ENCODE assay signal across 20 cellular contexts in the genomic region with DNA sequence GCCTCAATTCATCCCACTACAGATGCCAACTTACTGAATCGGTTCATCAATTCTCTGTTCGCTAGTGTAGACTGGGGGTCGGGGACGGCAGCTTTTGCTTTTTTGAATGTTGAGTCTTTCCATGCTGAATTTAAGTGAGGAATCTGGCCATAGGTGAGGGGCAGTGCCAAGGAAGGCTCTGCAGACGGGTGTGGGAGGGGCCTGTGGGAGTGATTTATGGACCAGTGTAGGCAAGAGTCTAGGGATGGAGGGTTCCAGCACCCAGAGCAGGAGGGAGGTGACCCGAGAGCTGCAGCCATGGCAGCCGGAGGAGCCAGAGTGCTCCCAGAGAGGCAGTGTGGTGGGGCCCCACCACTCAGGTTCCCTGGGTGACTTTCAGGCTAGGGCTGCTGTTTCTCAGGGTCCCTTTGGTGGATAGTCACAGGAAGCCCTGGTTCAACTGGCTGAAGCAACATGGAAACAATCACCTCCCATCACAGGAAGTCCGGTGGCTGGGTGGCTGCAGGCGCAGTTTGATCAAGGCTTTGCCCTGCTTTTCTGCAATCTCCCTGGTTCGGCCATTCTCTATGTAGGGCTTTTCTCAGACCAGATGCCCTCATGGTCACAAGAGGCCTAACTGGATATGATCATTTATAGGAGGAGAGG. TPM values are rescaled to one million over a fixed set of nuclear protein-coding genes. Genes with fewer than 3 reads are reported as not detected.
"Had no signal": no experiment of that assay in that cellular context is flagged by ENCODE, and none has a peak within 500 bp of the region (broad histone marks: within the 10 kb centered on the region; RNA-seq: fewer than 3 reads in every experiment).

No MANE protein-coding gene starts in this region.

- H3K4me3 ChIP-seq: pancreas, thyroid gland had no signal

- H3K9me3 Mint-ChIP-seq: activated naive CD4-positive, alpha-beta T cell treated with anti-CD3 and anti-CD28 coated beads, Interleukin-2, amount 50 U/mL, for 24 hours had no signal

- H3K27ac ChIP-seq: pancreas, thyroid gland had no signal

- FAIRE-seq: pancreas had no signal

- DNase-seq: activated CD4-positive, alpha-beta T cell treated with anti-CD3 and anti-CD28 coated beads, Interleukin-2, amount 50 U/mL, for 48 hours; activated CD4-positive, CD25-positive, alpha-beta regulatory T cell treated with anti-CD3 and anti-CD28 coated beads, Interleukin-2, amount 50 U/mL, for 72 hours; activated CD8-positive, alpha-beta memory T cell treated with anti-CD3 and anti-CD28 coated beads, Interleukin-2, amount 10 ng/mL, durations not matched to agents 7 days and 5 days; activated effector memory CD4-positive, alpha-beta T cell treated with Interleukin-2 at 50 U/mL for 16 hours; activated T-cell treated with anti-CD3 and anti-CD28 coated beads, Interleukin-2, amount 50 U/mL, for 24 hours; amniotic stem cell; effector memory CD4-positive, alpha-beta T cell; erythroblast; hypothalamus; left colon; mammary epithelial cell; stimulated activated CD4-positive, alpha-beta T cell treated with anti-CD3 and anti-CD28 coated beads, Interleukin-15, amount 100 ng/mL, for 24 hours; stimulated activated CD4-positive, alpha-beta T cell treated with anti-CD3 and anti-CD28 coated beads, Interleukin-4, amount 100 ng/mL, for 24 hours; SW 1271; thyroid gland had no signal

- ATAC-seq: activated CD8-positive, alpha-beta memory T cell treated with anti-CD3 and anti-CD28 coated beads, Interleukin-2, amount 10 ng/mL, durations not matched to agents 7 days and 5 days; left colon; pancreas had no signal

- H3K27me3 Mint-ChIP-seq: activated naive CD4-positive, alpha-beta T cell treated with anti-CD3 and anti-CD28 coated beads, Interleukin-2, amount 50 U/mL, for 24 hours; activated T-cell treated with anti-CD3 and anti-CD28 coated beads, Interleukin-2, amount 50 U/mL, for 24 hours had no signal

- H3K27me3 ChIP-seq: pancreas, thyroid gland had no signal

- H3K36me3 ChIP-seq: pancreas, thyroid gland had no signal

- H3K4me3 Mint-ChIP-seq: activated CD8-positive, alpha-beta memory T cell treated with anti-CD3 and anti-CD28 coated beads, Interleukin-2, amount 10 ng/mL, durations not matched to agents 7 days and 5 days; activated naive CD4-positive, alpha-beta T cell treated with anti-CD3 and anti-CD28 coated beads, Interleukin-2, amount 50 U/mL, for 24 hours; activated T-cell treated with anti-CD3 and anti-CD28 coated beads, Interleukin-2, amount 50 U/mL, for 24 hours; brain had no signal

- H3K27ac Mint-ChIP-seq: activated CD8-positive, alpha-beta memory T cell treated with anti-CD3 and anti-CD28 coated beads, Interleukin-2, amount 10 ng/mL, durations not matched to agents 7 days and 5 days; activated naive CD4-positive, alpha-beta T cell treated with anti-CD3 and anti-CD28 coated beads, Interleukin-2, amount 50 U/mL, for 24 hours; activated T-cell treated with anti-CD3 and anti-CD28 coated beads, Interleukin-2, amount 50 U/mL, for 24 hours had no signal

- H3K4me1 Mint-ChIP-seq: activated naive CD4-positive, alpha-beta T cell treated with anti-CD3 and anti-CD28 coated beads, Interleukin-2, amount 50 U/mL, for 24 hours had no signal

- H3K4me1 ChIP-seq: pancreas, thyroid gland had no signal

- H3K9me3 ChIP-seq: pancreas, thyroid gland had no signal

- H3K36me3 Mint-ChIP-seq: activated naive CD4-positive, alpha-beta T cell treated with anti-CD3 and anti-CD28 coated beads, Interleukin-2, amount 50 U/mL, for 24 hours; brain had no signal

RNA-seq across cellular contexts. Expression of a gene that starts 16.9 kb away (rescaled TPM):
- total RNA-seq: activated CD8-positive, alpha-beta memory T cell treated with anti-CD3 and anti-CD28 coated beads, Interleukin-2, amount 10 ng/mL, durations not matched to agents 7 days and 5 days; left colon; mammary epithelial cell; pancreas; renal cortical epithelial cell had no signal
- polyA plus RNA-seq: mammary epithelial cell, neural cell, pancreas had no signal

RNA-seq across cellular contexts. Expression of a gene that starts 45.5 kb away (rescaled TPM):
- total RNA-seq: mammary epithelial cell had no signal
- polyA plus RNA-seq: mammary epithelial cell, neural cell had no signal
